Comparison of ENCODE assay signal across 10 cellular contexts in genomic region chr19:2867025-2867991, GRCh38. TPM values are rescaled to one million over a fixed set of nuclear protein-coding genes. Genes with fewer than 3 reads are reported as not detected.
DNase-seq lines count a peak whose midpoint lies in the region; ATAC-seq and TF ChIP-seq lines count a peak whose summit lies in the region.
"Had no signal": no experiment of that assay in that cellular context is flagged by ENCODE, and none has a peak within 500 bp of the region (broad histone marks: within the 10 kb centered on the region; RNA-seq: fewer than 3 reads in every experiment).

TSS of gene ZNF556 (plus strand) at chr19:2867335. CDS start at chr19:2867422, 87 bp downstream.

- no peaks in the 10 kb centered on the region for H3K27me3 ChIP-seq in A673 (replicated peaks; ENCODE audit: insufficient read depth, low read depth, low read length, poor library complexity)
- H3K27me3 ChIP-seq in mesenchymal stem cell (ENCODE audit: control insufficient read depth in 1 of 2, insufficient read depth in 1 of 2, low read length in 2 of 2), result no peaks in the 10 kb centered on the region

- H3K4me3 ChIP-seq in A673 (ENCODE audit: low read depth, low read length, poor library complexity, severe bottlenecking) (no peak within 1 kb of the TSS), mesenchymal stem cell (ENCODE audit: insufficient read depth in 1 of 2, low read depth in 1 of 2, low read length in 2 of 2) (no peak within 1 kb of the TSS)
- H3K4me3 ChIP-seq: SK-N-MC had no signal

- CTCF ChIA-PET in A673 (lab: Charles Lee), result no interaction called here

- no peak within 1 kb of the TSS for H3K23ac ChIP-seq in mesenchymal stem cell (ENCODE audit: low read length in 2 of 2)

- H3K9ac ChIP-seq in mesenchymal stem cell (ENCODE audit: low read length), result no peak within 1 kb of the TSS

- H3K18ac ChIP-seq in mesenchymal stem cell (ENCODE audit: low read depth in 1 of 2, low read length in 2 of 2), result no peak within 1 kb of the TSS

- H2BK12ac ChIP-seq in mesenchymal stem cell (ENCODE audit: low read length in 2 of 2), result no peak within 1 kb of the TSS

- no peaks in the 10 kb centered on the region for H3K36me3 ChIP-seq in A673 (ENCODE audit: insufficient read depth, low read length, poor library complexity, severe bottlenecking)
- H3K36me3 ChIP-seq in mesenchymal stem cell (ENCODE audit: control insufficient read depth in 1 of 2, insufficient read depth in 2 of 2, low read depth in 1 of 2, low read length in 2 of 2), result no peaks in the 10 kb centered on the region

- no peak within 1 kb of the TSS for H3K14ac ChIP-seq in mesenchymal stem cell (ENCODE audit: low read length in 2 of 2)

- no peak within 1 kb of the TSS for H3K27ac ChIP-seq in A673 (ENCODE audit: low read depth, low read length, poor library complexity, severe bottlenecking)
- no peak within 1 kb of the TSS for H3K27ac ChIP-seq in mesenchymal stem cell (ENCODE audit: low read length, poor library complexity, severe bottlenecking)
- H3K27ac ChIP-seq: SK-N-MC had no signal

- H3K79me1 ChIP-seq in mesenchymal stem cell (replicated peaks; ENCODE audit: low read length, poor library complexity, severe bottlenecking), result no peaks in the 10 kb centered on the region

- no peak within 1 kb of the TSS for H4K8ac ChIP-seq in mesenchymal stem cell (ENCODE audit: low read length)

- no peak within 1 kb of the TSS for H3K4ac ChIP-seq in mesenchymal stem cell (ENCODE audit: low read depth in 1 of 2, low read length in 2 of 2)

- ATAC-seq in esophagus mucosa (peak; percentile 99), GM21528 (IDR thresholded peaks at IDR 0.05; ENCODE audit: low FRiP score, unreplicated experiment) (no peak)

- BruUV-seq in A673 (replicated peaks; lab: Mats Ljungman, UMichigan), result no TSS peak

- no peak within 1 kb of the TSS for H4K91ac ChIP-seq in mesenchymal stem cell (ENCODE audit: low read length)

- 89% methylated on average over 28 of the region's 36 CpGs for WGBS in mesenchymal stem cell

- no peak within 1 kb of the TSS for H2BK120ac ChIP-seq in mesenchymal stem cell (ENCODE audit: low read depth, low read length)

- intact Hi-C loops in A673 (cut with micrococcal nuclease; ENCODE audit: unreplicated experiment), result no loop called here

- H3K9me3 ChIP-seq in A673 (ENCODE audit: low read depth, low read length, poor library complexity, severe bottlenecking) (no peaks in the 10 kb centered on the region), mesenchymal stem cell (ENCODE audit: control insufficient read depth, low read length) (peaks cover 8% of the 10 kb centered on the region)

- no peak within 1 kb of the TSS for H2BK5ac ChIP-seq in mesenchymal stem cell (ENCODE audit: low read depth, low read length, poor library complexity, severe bottlenecking)

- H3K4me1 ChIP-seq in A673 (ENCODE audit: insufficient read depth, low read length, poor library complexity, severe bottlenecking) (no peaks in the 10 kb centered on the region), mesenchymal stem cell (ENCODE audit: control insufficient read depth, insufficient read depth, low read depth, low read length) (no peaks in the 10 kb centered on the region)

- TF ChIP-seq CTCF in A673 (conservative IDR thresholded peaks at IDR 0.05; ENCODE audit: low read depth, low read length), result no peak

- DNase-seq in A673 (ENCODE audit: low spot score), result peak; percentile 33
- DNase-seq in GOT3 (lab: John Stamatoyannopoulos, UW), result peak; percentile 54
- DNase-seq in NCI-H748 treated with DMSO at 0.1 percent for 48 hours (lab: John Stamatoyannopoulos, UW), result peak; percentile 88
- no peak for DNase-seq in NCI-H774 (lab: John Stamatoyannopoulos, UW)
- no peak for DNase-seq in mesenchymal stem cell
- DNase-seq in DMS79 (lab: John Stamatoyannopoulos, UW), result no peak
- DNase-seq: stimulated activated CD4-positive, alpha-beta T cell treated with anti-CD3 and anti-CD28 coated beads, Interleukin-4, amount 100 ng/mL, for 4 hours had no signal

- H2BK15ac ChIP-seq in mesenchymal stem cell (ENCODE audit: low read depth, poor library complexity, severe bottlenecking), result no peak within 1 kb of the TSS

- H2AK5ac ChIP-seq in mesenchymal stem cell (ENCODE audit: low read length, severe bottlenecking), result no peak within 1 kb of the TSS

- H3K4me2 ChIP-seq in mesenchymal stem cell (ENCODE audit: low read length, poor library complexity, severe bottlenecking), result no peak within 1 kb of the TSS

- H2AFZ ChIP-seq in mesenchymal stem cell (ENCODE audit: low read depth, low read length), result no peak within 1 kb of the TSS

- POLR2A ChIA-PET in A673 (lab: Charles Lee; ENCODE audit: low non-redundant PET), result no interaction called here

RNA-seq across cellular contexts. Expression of gene ZNF556, which starts in this region (rescaled TPM):
- total RNA-seq in A673 (2021) (not detected in 2 replicates), esophagus mucosa (0.60 TPM)
- not detected for polyA plus RNA-seq in mesenchymal stem cell (2013, experiment 1 of 2)
- polyA plus RNA-seq in mesenchymal stem cell (2013, experiment 2 of 2), result 0.01 TPM

Comparison
In these comparisons a context has a peak if more than half of its experiments do, and no peak if none do; other contexts are left out.
1. Peak in DNase-seq in A673; RNA of the gene not detected or under 1 TPM.
2. Peak in ATAC-seq in esophagus mucosa; RNA of the gene not detected or under 1 TPM.
3. DNase-seq: peak in GOT3 (single experiment) and NCI-H748 treated with DMSO at 0.1 percent for 48 hours (single experiment); none in NCI-H774 (single experiment), mesenchymal stem cell (single experiment) and DMS79 (single experiment).